In the genomic region with DNA sequence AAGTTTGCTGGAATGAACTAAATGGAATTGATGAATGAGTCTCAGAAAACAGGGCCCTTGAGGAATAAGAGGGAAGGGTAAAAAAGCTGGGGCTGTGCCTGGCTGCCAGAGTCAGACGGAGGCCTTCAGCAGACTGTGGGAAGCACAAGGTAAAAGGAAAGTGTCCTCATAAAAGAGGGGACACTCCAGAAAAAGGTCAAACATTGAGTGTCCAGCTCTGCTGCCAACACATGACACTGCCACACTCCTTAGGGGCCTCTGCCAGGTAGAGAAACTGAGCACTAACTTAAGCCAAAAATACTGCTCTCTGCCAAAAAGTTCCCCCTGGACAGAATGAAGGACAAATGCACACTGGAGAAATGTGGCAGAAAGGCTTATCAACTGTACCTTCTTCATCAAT, we compare ENCODE assay signal across 1 cellular context.
TF ChIP-seq lines count a peak whose summit lies in the region.

No MANE protein-coding gene starts in this region.

TF ChIP-seq in IMR-90, 13 proteins besides CTCF, POLR2A, EP300 and RAD21:
- no peak for TF ChIP-seq SMC3 (IDR thresholded peaks at IDR 0.05; ENCODE audit: low read depth, low read length)
- TF ChIP-seq MAFK (IDR thresholded peaks at IDR 0.05; ENCODE audit: low read depth, low read length): no peak
- TF ChIP-seq, protein P1, sequence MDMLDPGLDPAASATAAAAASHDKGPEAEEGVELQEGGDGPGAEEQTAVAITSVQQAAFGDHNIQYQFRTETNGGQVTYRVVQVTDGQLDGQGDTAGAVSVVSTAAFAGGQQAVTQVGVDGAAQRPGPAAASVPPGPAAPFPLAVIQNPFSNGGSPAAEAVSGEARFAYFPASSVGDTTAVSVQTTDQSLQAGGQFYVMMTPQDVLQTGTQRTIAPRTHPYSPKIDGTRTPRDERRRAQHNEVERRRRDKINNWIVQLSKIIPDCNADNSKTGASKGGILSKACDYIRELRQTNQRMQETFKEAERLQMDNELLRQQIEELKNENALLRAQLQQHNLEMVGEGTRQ (IDR thresholded peaks at IDR 0.05; ENCODE audit: low read depth, low read length): no peak
- TF ChIP-seq CEBPB (IDR thresholded peaks at IDR 0.05; ENCODE audit: low read depth, low read length): no peak
- no peak for TF ChIP-seq FOS (IDR thresholded peaks at IDR 0.05; ENCODE audit: low read depth, low read length)
- TF ChIP-seq BHLHE40 (IDR thresholded peaks at IDR 0.05; ENCODE audit: low read depth, low read length): no peak
- TF ChIP-seq CHD1 (IDR thresholded peaks at IDR 0.05; ENCODE audit: low read depth, low read length): no peak
- TF ChIP-seq MXI1 (IDR thresholded peaks at IDR 0.05; ENCODE audit: borderline replicate concordance, low read depth, low read length): no peak
- no peak for TF ChIP-seq MAZ (IDR thresholded peaks at IDR 0.05; ENCODE audit: borderline replicate concordance, low read depth, low read length)
- no peak for TF ChIP-seq NFE2L2 (IDR thresholded peaks at IDR 0.05; ENCODE audit: low read depth, low read length)
- TF ChIP-seq RCOR1 (IDR thresholded peaks at IDR 0.05; ENCODE audit: insufficient replicate concordance, low read length): no peak
- no peak for TF ChIP-seq RFX5 (IDR thresholded peaks at IDR 0.05; ENCODE audit: low read depth, low read length)
